Comparison of ENCODE assay signal across 1 cellular context in genomic region chr12:8562310-8562709, GRCh38.
TF ChIP-seq lines count a peak whose summit lies in the region.

No MANE protein-coding gene starts in this region.

TF ChIP-seq in H1, 55 proteins besides CTCF, POLR2A, EP300 and RAD21:
- TF ChIP-seq YY1 (IDR thresholded peaks at IDR 0.05; ENCODE audit: low read depth, low read length) (0 out of 2 replicates have a peak, but pooled peaks have one; percentile 9), FOSL1 (IDR thresholded peaks at IDR 0.05; ENCODE audit: insufficient read depth, low read depth, low read length) (no peak), PHF8 (conservative IDR thresholded peaks at IDR 0.05; ENCODE audit: low read depth, low read length) (no peak), POLR2AphosphoS5 (IDR thresholded peaks at IDR 0.05; ENCODE audit: low read depth, low read length) (no peak), ATF3 (IDR thresholded peaks at IDR 0.05; ENCODE audit: insufficient read depth, low read depth, low read length) (no peak), EGR1 (IDR thresholded peaks at IDR 0.05; ENCODE audit: borderline replicate concordance, low read depth, low read length) (0 out of 2 replicates have a peak, but pooled peaks have one; percentile 21), SP2 (IDR thresholded peaks at IDR 0.05; ENCODE audit: low read length) (peak; percentile 68), ASH2L (IDR thresholded peaks at IDR 0.05; ENCODE audit: low read length) (no peak), TEAD4 (IDR thresholded peaks at IDR 0.05; ENCODE audit: low read depth, low read length) (no peak), POU5F1 (IDR thresholded peaks at IDR 0.05; ENCODE audit: low read depth, low read length) (no peak)
